In the genomic region with DNA sequence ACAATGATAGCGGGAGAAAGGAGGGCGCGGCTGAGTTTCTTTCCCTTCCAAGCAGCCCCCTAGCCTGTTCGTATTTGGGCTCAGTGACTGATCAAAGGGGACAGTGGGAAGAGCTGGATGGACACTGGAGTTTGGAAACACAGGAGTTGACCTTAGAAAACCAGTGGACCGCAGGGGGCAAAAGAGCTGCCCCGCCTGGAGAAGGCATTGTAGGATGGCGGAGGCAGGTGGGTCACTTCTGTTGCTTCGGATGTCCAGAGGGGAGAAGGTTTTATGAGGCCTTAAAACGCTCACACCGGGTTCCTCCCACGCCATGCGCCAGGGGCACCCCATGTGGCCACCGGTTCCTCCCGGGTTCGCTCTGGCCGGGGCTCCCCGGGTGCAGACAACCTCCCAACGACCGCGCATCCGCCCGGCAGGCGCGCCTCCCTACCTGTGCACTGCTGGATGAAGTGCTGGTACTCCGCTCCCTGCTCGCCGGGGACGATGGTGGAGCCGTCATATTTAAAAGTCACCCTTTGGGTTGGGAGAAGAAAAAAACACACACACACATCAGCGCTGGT, we compare ENCODE assay signal across 1 cellular context.
TF ChIP-seq lines count a peak whose summit lies in the region.

No MANE protein-coding gene starts in this region.

TF ChIP-seq in K562, 482 proteins besides CTCF, POLR2A, EP300 and RAD21 (continued from another document):
- TF ChIP-seq ZNF143 (CRISPR knock-in tag; IDR thresholded peaks at IDR 0.05) (no peak; the same call in 1 of the 2 replicates), FUS (optimal IDR thresholded peaks at IDR 0.05; ENCODE audit: low read depth, low read length) (no peak), POLR2B (IDR thresholded peaks at IDR 0.05; ENCODE audit: low read depth, partially characterized antibody) (no peak), WHSC1 (IDR thresholded peaks at IDR 0.05; ENCODE audit: low read length) (no peak)
